15 cellular contexts compared by ENCODE assay signal in genomic region chr2:26187537-26188104, GRCh38.
"Had no signal": no experiment of that assay in that cellular context is flagged by ENCODE, and none has a peak within 500 bp of the region (broad histone marks: within the 10 kb centered on the region; RNA-seq: fewer than 3 reads in every experiment).

No MANE protein-coding gene starts in this region.

- H3K4me1 ChIP-seq: testis had no signal

- H3K9me3 ChIP-seq: neutrophil, right atrium auricular region, testis had no signal

- H3K9me3 Mint-ChIP-seq: central memory CD8-positive, alpha-beta T cell; dendritic cell treated with granulocyte-macrophage colony-stimulating factor and Interleukin-4, amounts not matched to agents 40 ng/mL and 50 ng/mL, for 4 days; nephron progenitor cell had no signal

- ATAC-seq: naive thymus-derived CD4-positive, alpha-beta T cell had no signal

- H3K27me3 ChIP-seq: right atrium auricular region, testis had no signal

- H3K4me3 ChIP-seq: right atrium auricular region, testis had no signal

- DNase-seq: foreskin melanocyte; hippocampal formation; mesendoderm; nephron progenitor cell; small intestine; stimulated activated CD4-positive, alpha-beta T cell treated with anti-CD3 and anti-CD28 coated beads, Interleukin-12 subunit alpha, Interleukin-12 subunit beta, amount 100 ng/mL, for 4 hours; stimulated activated naive CD4-positive, alpha-beta T cell treated with Interleukin-2 at 50 U/mL for 16 hours; testis; trophoblast cell had no signal

- H3K4me3 Mint-ChIP-seq: central memory CD8-positive, alpha-beta T cell; dendritic cell treated with granulocyte-macrophage colony-stimulating factor and Interleukin-4, amounts not matched to agents 40 ng/mL and 50 ng/mL, for 4 days; nephron progenitor cell had no signal

- H3K27ac Mint-ChIP-seq: dendritic cell treated with granulocyte-macrophage colony-stimulating factor and Interleukin-4, amounts not matched to agents 40 ng/mL and 50 ng/mL, for 4 days; nephron progenitor cell had no signal

- H3K27me3 Mint-ChIP-seq: central memory CD8-positive, alpha-beta T cell had no signal

- H3K27ac ChIP-seq: neutrophil, right atrium auricular region, testis had no signal

- FAIRE-seq: colon, small intestine had no signal
